ENCODE assay signal across 15 cellular contexts in the genomic region with DNA sequence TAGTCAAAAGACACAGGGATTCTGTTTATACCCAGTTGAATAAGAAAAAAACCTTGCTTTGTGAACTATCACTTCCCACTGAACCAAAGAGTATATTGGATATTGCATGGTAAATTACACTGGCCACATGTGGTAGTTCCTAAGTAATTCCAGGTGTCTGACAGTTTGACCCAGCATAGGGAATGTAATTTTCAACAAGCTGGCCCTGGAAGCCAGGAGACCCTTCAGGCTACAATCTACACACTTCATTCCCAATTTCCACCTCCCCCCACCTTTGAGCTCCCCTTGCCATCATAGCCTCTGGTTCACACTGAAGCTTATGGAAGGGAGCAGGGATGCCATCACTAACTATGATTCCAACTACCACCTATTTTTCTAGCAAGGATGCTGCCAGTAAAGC. TPM values are rescaled to one million over a fixed set of nuclear protein-coding genes. Genes with fewer than 3 reads are reported as not detected.
DNase-seq lines count a peak whose midpoint lies in the region; ATAC-seq and TF ChIP-seq lines count a peak whose summit lies in the region.
"Had no signal": no experiment of that assay in that cellular context is flagged by ENCODE, and none has a peak within 500 bp of the region (broad histone marks: within the 10 kb centered on the region; RNA-seq: fewer than 3 reads in every experiment).

No MANE protein-coding gene starts in this region.

- H3K4me3 Mint-ChIP-seq in endodermal cell (peak overlapping the region; percentile 73), neural crest cell (peak overlapping the region; percentile 89)
- H3K4me3 Mint-ChIP-seq in naive thymus-derived CD8-positive, alpha-beta T cell: no peak overlapping the region
- H3K4me3 Mint-ChIP-seq: CD4-positive, CD25-positive, alpha-beta regulatory T cell had no signal

- POLR2A ChIA-PET in OCI-LY7 (lab: Charles Lee): interaction anchor here (0.6 to 1.2 kb wide), 4 partner anchors 8 to 1100 kb away, joined by 3 to 5 read pairs (median 4); no protein-coding TSS in a partner anchor
- POLR2A ChIA-PET in naive thymus-derived CD8-positive, alpha-beta T cell (lab: Charles Lee): no interaction called here

- ATAC-seq in thoracic aorta (ENCODE audit: insufficient number of reproducible peaks, low FRiP score, low read depth) (no peak), GM21786 (IDR thresholded peaks at IDR 0.05; ENCODE audit: unreplicated experiment) (no peak)
- ATAC-seq in naive thymus-derived CD8-positive, alpha-beta T cell: no peak
- ATAC-seq: HCT116 had no signal

- no peaks in the 10 kb centered on the region for H3K36me3 ChIP-seq in OCI-LY7 (ENCODE audit: insufficient read depth, low read length)
- H3K36me3 ChIP-seq in endodermal cell (ENCODE audit: control insufficient read depth, insufficient read depth, low read length): no peaks in the 10 kb centered on the region
- H3K36me3 ChIP-seq in thoracic aorta: no peaks in the 10 kb centered on the region
- H3K36me3 ChIP-seq: BLaER1 treated with 17β-estradiol and CSF1 and Interleukin-3, amounts not matched to agents 10 nM and 100 nM had no signal

- no peak overlapping the region for H3K9ac ChIP-seq in endodermal cell (ENCODE audit: extremely low read depth, low read length, poor library complexity, severe bottlenecking)
- H3K9ac ChIP-seq: BLaER1 treated with 17β-estradiol and CSF1 and Interleukin-3, amounts not matched to agents 10 nM and 100 nM; GM23248 had no signal

- H3K4me1 Mint-ChIP-seq in endodermal cell (peaks cover 65% of the 10 kb centered on the region), neural crest cell (peaks cover 69% of the 10 kb centered on the region)
- H3K4me1 Mint-ChIP-seq in naive thymus-derived CD8-positive, alpha-beta T cell: peaks cover 10 to 28% (median 19%) of the 10 kb centered on the region in 4 donors

- H3K9me2 ChIP-seq in OCI-LY7 (ENCODE audit: insufficient read depth, low read length): no peaks in the 10 kb centered on the region

- H3K9me3 Mint-ChIP-seq in endodermal cell: no peaks in the 10 kb centered on the region
- no peaks in the 10 kb centered on the region for H3K9me3 Mint-ChIP-seq in neural crest cell
- peaks cover 0 to 2% (median 0%) of the 10 kb centered on the region in 9 donors for H3K9me3 Mint-ChIP-seq in naive thymus-derived CD8-positive, alpha-beta T cell

- H3K27ac ChIP-seq in OCI-LY7 (ENCODE audit: low read depth, low read length, poor library complexity, severe bottlenecking): no peak overlapping the region
- no peak overlapping the region for H3K27ac ChIP-seq in endodermal cell (ENCODE audit: low read depth, low read length)
- H3K27ac ChIP-seq in thoracic aorta: peak overlapping the region; percentile 83 to 92
- H3K27ac ChIP-seq: BLaER1 treated with 17β-estradiol and CSF1 and Interleukin-3, amounts not matched to agents 10 nM and 100 nM; GM23248 had no signal

- H3K27me3 ChIP-seq in endodermal cell (ENCODE audit: control insufficient read depth, insufficient read depth, low read length, poor library complexity, severe bottlenecking) (no peaks in the 10 kb centered on the region), thoracic aorta (replicated peaks; ENCODE audit: insufficient read depth) (no peaks in the 10 kb centered on the region)

- H3K27ac Mint-ChIP-seq in endodermal cell (no peak overlapping the region), neural crest cell (ENCODE audit: unreplicated experiment) (no peak overlapping the region)
- H3K27ac Mint-ChIP-seq in naive thymus-derived CD8-positive, alpha-beta T cell: no peak overlapping the region
- H3K27ac Mint-ChIP-seq: CD4-positive, CD25-positive, alpha-beta regulatory T cell had no signal

- H4K20me1 ChIP-seq in OCI-LY7 (ENCODE audit: insufficient read depth, low read length): no peaks in the 10 kb centered on the region
- H4K20me1 ChIP-seq: BLaER1 treated with 17β-estradiol and CSF1 and Interleukin-3, amounts not matched to agents 10 nM and 100 nM had no signal

- H3K9me3 ChIP-seq in OCI-LY7 (ENCODE audit: low read length): no peaks in the 10 kb centered on the region
- H3K9me3 ChIP-seq in endodermal cell (ENCODE audit: control insufficient read depth, low read length): no peaks in the 10 kb centered on the region
- H3K9me3 ChIP-seq in thoracic aorta: no peaks in the 10 kb centered on the region

- TF ChIP-seq CTCF in OCI-LY7 (conservative IDR thresholded peaks at IDR 0.05; ENCODE audit: low read length): no peak
- no peak for TF ChIP-seq CTCF in endodermal cell (conservative IDR thresholded peaks at IDR 0.05)
- TF ChIP-seq CTCF in neural crest cell (conservative IDR thresholded peaks at IDR 0.05): no peak
- no peak for TF ChIP-seq CTCF in thoracic aorta (IDR thresholded peaks at IDR 0.05)

- no TSS peak for BruUV-seq in OCI-LY7 (replicated peaks; lab: Mats Ljungman, UMichigan)

- H3K4me1 ChIP-seq in OCI-LY7 (ENCODE audit: insufficient read depth, low read length, poor library complexity, severe bottlenecking) (peaks cover 22% of the 10 kb centered on the region), endodermal cell (ENCODE audit: control insufficient read depth, insufficient read depth, low read length) (peaks cover 19% of the 10 kb centered on the region), thoracic aorta (ENCODE audit: control insufficient read depth in 1 of 2, low read depth in 2 of 2) (peaks cover 21 to 53% of the 10 kb centered on the region in 2 donors)

- H3K4me3 ChIP-seq in OCI-LY7 (ENCODE audit: low read depth, low read length, poor library complexity, severe bottlenecking) (no peak overlapping the region), endodermal cell (ENCODE audit: low read length) (peak overlapping the region; percentile 91), thoracic aorta (peak overlapping the region; percentile 79)
- H3K4me3 ChIP-seq: BLaER1 treated with 17β-estradiol and CSF1 and Interleukin-3, amounts not matched to agents 10 nM and 100 nM; GM23248 had no signal

- no peak overlapping the region for H3K4me2 ChIP-seq in OCI-LY7 (ENCODE audit: low read length)

- no peak for DNase-seq in OCI-LY7 (ENCODE audit: low spot score)
- no peak for DNase-seq in endodermal cell
- no peak for DNase-seq in neural crest cell (ENCODE audit: low read depth, low spot score)
- no peak for DNase-seq in thoracic aorta (ENCODE audit: low spot score)
- DNase-seq in naive thymus-derived CD8-positive, alpha-beta T cell: no peak
- DNase-seq in NCI-H187 treated with DMSO at 0.1 percent for 48 hours (lab: John Stamatoyannopoulos, UW): no peak
- DNase-seq in NCI-H82 (lab: John Stamatoyannopoulos, UW): no peak
- DNase-seq: ACHN; CD4-positive, CD25-positive, alpha-beta regulatory T cell; DMS53; GF-D8; GM23248 had no signal

- H3K79me2 ChIP-seq in OCI-LY7 (ENCODE audit: insufficient read depth, low read depth, low read length): no peaks in the 10 kb centered on the region

- H2AFZ ChIP-seq in OCI-LY7 (ENCODE audit: low read length): 0 out of 2 replicates have a peak overlapping the region, but pooled peaks have one; percentile 22
- H2AFZ ChIP-seq: GM23248 had no signal

- H3K27me3 Mint-ChIP-seq in endodermal cell (ENCODE audit: insufficient read depth): peaks cover 26% of the 10 kb centered on the region
- no peaks in the 10 kb centered on the region for H3K27me3 Mint-ChIP-seq in neural crest cell (ENCODE audit: low read depth)
- H3K27me3 Mint-ChIP-seq in naive thymus-derived CD8-positive, alpha-beta T cell: peaks cover 20 to 68% (median 48%) of the 10 kb centered on the region in 5 donors

- CTCF ChIA-PET in OCI-LY7 (lab: Charles Lee; ENCODE audit: unreplicated experiment): no interaction called here

- H3K36me3 Mint-ChIP-seq in endodermal cell (ENCODE audit: low read depth) (no peaks in the 10 kb centered on the region), neural crest cell (ENCODE audit: low read depth) (peaks cover under 1% of the 10 kb centered on the region)
- H3K36me3 Mint-ChIP-seq in naive thymus-derived CD8-positive, alpha-beta T cell: peaks cover 0 to 6% (median 2%) of the 10 kb centered on the region in 3 donors
- H3K36me3 Mint-ChIP-seq: CD4-positive, CD25-positive, alpha-beta regulatory T cell had no signal

- intact Hi-C loops in OCI-LY7 (cut with micrococcal nuclease; ENCODE audit: unreplicated experiment): no loop called here

RNA-seq across cellular contexts. Expression of a gene that starts 2.8 kb away (rescaled TPM):
- 0.10 TPM in 1 of 2 replicates, not detected in the other for total RNA-seq in OCI-LY7 (2014; rRNA removed; shearing (Covaris generic))
- total RNA-seq in OCI-LY7 (2022) (not detected in 2 replicates), endodermal cell (100 to 1,000 TPM in 1 of 2 donors, 10 to 100 TPM in 1; 54.8 to 107 TPM), neural crest cell (32.9 and 33.4 TPM in 2 replicates), thoracic aorta (100 to 1,000 TPM; 140 to 203 TPM)
- polyA plus RNA-seq in endodermal cell (2013, experiment 1 of 2): 38.5 TPM
- polyA plus RNA-seq in endodermal cell (2013, experiment 2 of 2): 42.6 TPM
- not detected for total RNA-seq in naive thymus-derived CD8-positive, alpha-beta T cell
- polyA plus RNA-seq in naive thymus-derived CD8-positive, alpha-beta T cell: not detected
- total RNA-seq: CD4-positive, CD25-positive, alpha-beta regulatory T cell had no signal
- polyA plus RNA-seq: CD4-positive, CD25-positive, alpha-beta regulatory T cell had no signal

Comparison
In these comparisons a context has a peak if more than half of its experiments do, and no peak if none do; other contexts are left out.
1. H3K27ac ChIP-seq: peak in thoracic aorta (2 of 2); none in OCI-LY7 (single experiment) and endodermal cell (single experiment).
2. H3K4me3 Mint-ChIP-seq: peak in endodermal cell (single experiment) and neural crest cell (single experiment); none in naive thymus-derived CD8-positive, alpha-beta T cell (0 of 10).
3. RNA of a gene that starts 2.8 kb away (total RNA-seq): 140 to 203 TPM in thoracic aorta, 54.8 to 107 TPM in endodermal cell and 32.9 to 33.4 TPM in neural crest cell; 0.10 TPM in OCI-LY7 and not detected in naive thymus-derived CD8-positive, alpha-beta T cell; every median in the first group is over 10 times any median in the second.